9 cellular contexts compared by ENCODE assay signal in genomic region chr12:111773801-111774551, GRCh38. TPM values are rescaled to one million over a fixed set of nuclear protein-coding genes. Genes with fewer than 3 reads are reported as not detected.
DNase-seq lines count a peak whose midpoint lies in the region; ATAC-seq, FAIRE-seq and TF ChIP-seq lines count a peak whose summit lies in the region.
"Had no signal": no experiment of that assay in that cellular context is flagged by ENCODE, and none has a peak within 500 bp of the region (broad histone marks: within the 10 kb centered on the region; RNA-seq: fewer than 3 reads in every experiment).

No MANE protein-coding gene starts in this region.

- H3K9me3 ChIP-seq in HAP-1, result no peaks in the 10 kb centered on the region
- no peaks in the 10 kb centered on the region for H3K9me3 ChIP-seq in T-helper 17 cell (ENCODE audit: control insufficient read depth, low read length, poor library complexity, severe bottlenecking)
- no peaks in the 10 kb centered on the region for H3K9me3 ChIP-seq in right atrium auricular region
- H3K9me3 ChIP-seq in small intestine (ENCODE audit: control insufficient read depth, low read depth), result no peaks in the 10 kb centered on the region

- no peaks in the 10 kb centered on the region for H3K9me3 Mint-ChIP-seq in osteocyte (ENCODE audit: unreplicated experiment)

- peaks cover 19% of the 10 kb centered on the region for H3K27me3 Mint-ChIP-seq in T-helper 17 cell
- H3K27me3 Mint-ChIP-seq in osteocyte (ENCODE audit: unreplicated experiment), result no peaks in the 10 kb centered on the region

- ATAC-seq in T-helper 17 cell (peak; percentile 35), HG02840 (IDR thresholded peaks at IDR 0.05; ENCODE audit: low FRiP score, unreplicated experiment) (no peak)

- H3K27ac Mint-ChIP-seq in T-helper 17 cell, result no peak overlapping the region
- no peak overlapping the region for H3K27ac Mint-ChIP-seq in osteocyte (ENCODE audit: unreplicated experiment)

- 8 to 29% (median 23%) methylated on average over 17 of the region's 17 CpGs for WGBS in small intestine, 3 donors

- H3K27me3 ChIP-seq in HAP-1 (ENCODE audit: low read depth) (no peaks in the 10 kb centered on the region), right atrium auricular region (no peaks in the 10 kb centered on the region), small intestine (ENCODE audit: control insufficient read depth in 2 of 2, insufficient read depth in 2 of 2, low read length in 2 of 2) (no peaks in the 10 kb centered on the region)

- H3K36me3 ChIP-seq in HAP-1 (replicated peaks), result no peaks in the 10 kb centered on the region
- H3K36me3 ChIP-seq in right atrium auricular region, result no peaks in the 10 kb centered on the region
- H3K36me3 ChIP-seq in small intestine (ENCODE audit: control insufficient read depth in 2 of 2, insufficient read depth in 2 of 2, low read length in 2 of 2), result no peaks in the 10 kb centered on the region

- peaks cover 2% of the 10 kb centered on the region for H3K4me1 Mint-ChIP-seq in T-helper 17 cell
- peaks cover 23% of the 10 kb centered on the region for H3K4me1 Mint-ChIP-seq in osteocyte (ENCODE audit: unreplicated experiment)

- H3K27ac ChIP-seq in right atrium auricular region, result peak overlapping the region; percentile 88 to 92
- peak overlapping the region; percentile 85 to 98 for H3K27ac ChIP-seq in small intestine (ENCODE audit: low read depth in 1 of 2, low read length in 1 of 2)

- peaks cover 26% of the 10 kb centered on the region for H3K4me1 ChIP-seq in HAP-1
- H3K4me1 ChIP-seq in right atrium auricular region, result peaks cover 0 to 58% of the 10 kb centered on the region in 2 donors
- H3K4me1 ChIP-seq in small intestine (ENCODE audit: control insufficient read depth in 2 of 2, insufficient read depth in 1 of 2, low read depth in 1 of 2, low read length in 1 of 2), result peaks cover 23 to 28% of the 10 kb centered on the region in 2 donors

- in situ Hi-C loops in HAP-1 (cut with MboI; ENCODE audit: low sequenced_read_pairs), result no loop called here

- no peaks in the 10 kb centered on the region for H3K36me3 Mint-ChIP-seq in T-helper 17 cell (ENCODE audit: low read depth)
- peaks cover 2% of the 10 kb centered on the region for H3K36me3 Mint-ChIP-seq in osteocyte (ENCODE audit: unreplicated experiment)

- no peak for TF ChIP-seq CTCF in AG04449 (IDR thresholded peaks at IDR 0.05; ENCODE audit: insufficient read depth, low read length, missing control alignments)
- TF ChIP-seq CTCF in right atrium auricular region (IDR thresholded peaks at IDR 0.05), result no peak
- TF ChIP-seq CTCF in osteocyte (IDR thresholded peaks at IDR 0.05), result no peak

- H3K4me3 ChIP-seq in AG04449 (ENCODE audit: low read depth, low read length), result no peak overlapping the region; the same call in none of the 2 replicates
- H3K4me3 ChIP-seq in HAP-1, result no peak overlapping the region
- no peak overlapping the region for H3K4me3 ChIP-seq in right atrium auricular region
- peak overlapping the region in 1 of 2 donors; percentile 5 for H3K4me3 ChIP-seq in small intestine (ENCODE audit: low read depth in 1 of 2, low read length in 2 of 2)

- FAIRE-seq in small intestine (lab: Jason Lieb, UNC), result no peak
- FAIRE-seq: colon had no signal

- CTCF ChIA-PET in AG04449 (lab: Yijun Ruan, JAX), result interaction anchor here (1.1 to 1.9 kb wide), 3 partner anchors 11 to 39 kb away, joined by 3 to 10 read pairs (median 5); no protein-coding TSS in a partner anchor

- no peak overlapping the region for H3K4me3 Mint-ChIP-seq in T-helper 17 cell
- H3K4me3 Mint-ChIP-seq in osteocyte (ENCODE audit: unreplicated experiment), result no peak overlapping the region

- DNase-seq in AG04449 (ENCODE audit: low read depth, low spot score), result peak; percentile 74
- DNase-seq in HAP-1 (ENCODE audit: low spot score in 2 of 2), result peak; percentile 76 to 88
- no peak for DNase-seq in T-helper 17 cell
- peak; percentile 91 for DNase-seq in right atrium auricular region (ENCODE audit: low spot score)
- peak; percentile 91 for DNase-seq in small intestine
- DNase-seq in osteocyte (ENCODE audit: extremely low spot score, unreplicated experiment), result no peak
- DNase-seq in iPS-NIHi7 (ENCODE audit: extremely low spot score), result no peak

- POLR2A ChIA-PET in AG04449 (lab: Yijun Ruan, JAX), result interaction anchor here (1.1 to 1.6 kb wide), 2 partner anchors 11 kb away, joined by 4 read pairs; no protein-coding TSS in a partner anchor

RNA-seq across cellular contexts. Expression of gene ALDH2, which starts 7.2 kb away (rescaled TPM):
- total RNA-seq in T-helper 17 cell (1 to 10 TPM; 1.9 to 3.4 TPM), right atrium auricular region (100 to 1,000 TPM; 157 to 158 TPM), osteocyte (68.4 and 69.1 TPM in 2 replicates)
- polyA plus RNA-seq in small intestine, result 100 to 1,000 TPM; 173 to 237 (median 197) TPM

Comparison
In these comparisons a context has a peak if more than half of its experiments do, and no peak if none do; other contexts are left out.
1. DNase-seq: peak in AG04449 (single experiment), HAP-1 (2 of 2), right atrium auricular region (single experiment) and small intestine (single experiment); none in T-helper 17 cell (0 of 3), osteocyte (single experiment) and iPS-NIHi7 (single experiment).
2. RNA of gene ALDH2, which starts 7.2 kb away (total RNA-seq): 157 to 158 TPM in right atrium auricular region and 68.4 to 69.1 TPM in osteocyte; 1.9 to 3.4 TPM in T-helper 17 cell; every median in the first group is over 10 times any median in the second.